ENCODE assay signal across 8 cellular contexts in the genomic region with DNA sequence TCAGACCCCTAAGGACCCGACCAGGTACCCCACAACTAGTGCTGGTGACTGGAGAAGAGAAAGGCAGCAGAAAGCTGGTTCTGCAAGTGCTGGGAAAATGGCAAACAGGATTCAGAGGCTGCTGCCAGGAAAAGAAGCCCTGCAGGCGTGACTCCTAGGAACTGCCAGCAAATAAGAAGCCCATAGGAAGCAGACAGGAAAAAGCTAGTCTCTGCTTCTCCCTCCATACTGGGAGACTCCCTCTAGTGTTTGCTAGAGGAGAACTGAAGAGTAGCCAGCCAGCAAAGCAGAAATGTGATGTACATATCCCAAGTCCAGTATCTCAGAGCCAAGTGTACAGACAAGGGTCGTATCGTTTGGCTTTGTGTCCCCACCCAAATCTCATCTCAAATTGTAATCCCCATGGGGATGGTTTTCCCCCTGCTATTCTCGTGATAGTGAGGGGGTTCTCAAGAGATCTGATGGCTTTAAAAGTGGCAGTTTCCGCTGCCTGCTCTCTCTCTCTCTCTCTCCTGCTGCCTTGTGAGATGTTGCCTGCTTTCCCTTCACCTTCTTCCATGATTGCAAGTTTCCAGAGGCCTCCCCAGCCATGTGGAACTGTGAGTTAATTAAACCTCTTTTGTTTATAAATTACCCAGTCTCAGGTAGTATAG. TPM values are rescaled to one million over a fixed set of nuclear protein-coding genes. Genes with fewer than 3 reads are reported as not detected.
DNase-seq lines count a peak whose midpoint lies in the region; ATAC-seq and TF ChIP-seq lines count a peak whose summit lies in the region.

No MANE protein-coding gene starts in this region.

- no peak for TF ChIP-seq CTCF in GM20000 (IDR thresholded peaks at IDR 0.05; ENCODE audit: extremely low read depth, missing control alignments)

- intact Hi-C loops in left colon (cut with DNase I, micrococcal nuclease): no loop called here

- DNase-seq in DMS 273 treated with DMSO at 0.1 percent for 48 hours (lab: John Stamatoyannopoulos, UW) (peak; percentile 7), NCI-H1694 treated with DMSO at 0.1 percent for 48 hours (lab: John Stamatoyannopoulos, UW) (peak; percentile 19), cerebellar cortex (ENCODE audit: low spot score) (peak; percentile 21), left colon (peak; percentile 12 to 27), NCI-H2029 (lab: John Stamatoyannopoulos, UW) (no peak), GM20000 (ENCODE audit: low spot score) (no peak)

- ATAC-seq in left colon (peak; percentile 100), HG03039 (IDR thresholded peaks at IDR 0.05; ENCODE audit: unreplicated experiment) (no peak), GM21515 (IDR thresholded peaks at IDR 0.05; ENCODE audit: unreplicated experiment) (no peak)

RNA-seq across cellular contexts. Expression of gene TUSC1, which starts 38.1 kb away (rescaled TPM):
- 10 to 100 TPM; 15.4 to 16.5 TPM for total RNA-seq in left colon

Comparison
In these comparisons a context has a peak if more than half of its experiments do, and no peak if none do; other contexts are left out.
1. DNase-seq: peak in DMS 273 treated with DMSO at 0.1 percent for 48 hours (single experiment), NCI-H1694 treated with DMSO at 0.1 percent for 48 hours (single experiment), cerebellar cortex (single experiment) and left colon (2 of 2); none in NCI-H2029 (single experiment) and GM20000 (single experiment).